Comparison of ENCODE assay signal across 1 cellular context in the genomic region with DNA sequence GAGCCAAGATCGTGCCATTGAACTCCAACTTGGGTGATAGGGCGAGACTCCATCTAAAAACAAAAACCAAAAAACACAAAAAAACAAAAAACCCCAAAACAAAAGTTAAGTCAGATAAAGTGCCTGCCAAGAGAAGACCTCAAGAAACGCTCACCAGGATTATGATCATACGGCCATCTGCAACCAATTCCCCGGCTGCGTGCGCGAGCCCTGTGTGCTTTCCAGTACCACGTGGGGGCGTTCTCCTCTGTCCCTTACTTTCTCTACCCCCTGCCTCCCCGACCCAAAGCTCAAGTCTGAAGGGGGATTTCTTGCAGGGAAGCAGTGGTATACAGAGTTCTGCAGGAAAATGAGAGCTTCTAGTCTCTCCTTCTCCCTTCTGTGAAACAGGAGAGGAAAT.
TF ChIP-seq lines count a peak whose summit lies in the region.

No MANE protein-coding gene starts in this region.

TF ChIP-seq in H1, 55 proteins besides CTCF, POLR2A, EP300 and RAD21:
- TF ChIP-seq USF2 (IDR thresholded peaks at IDR 0.05; ENCODE audit: low read length) (0 out of 2 replicates have a peak, but pooled peaks have one; percentile 20), MAX (IDR thresholded peaks at IDR 0.05) (peak; percentile 54), GABPA (IDR thresholded peaks at IDR 0.05; ENCODE audit: borderline replicate concordance, insufficient read depth, low read length) (peak; percentile 60; the same call in 1 of the 2 replicates), BCL11A (IDR thresholded peaks at IDR 0.05; ENCODE audit: low read depth in 2 of 2, low read length in 2 of 2) (no peak)
